18 cellular contexts compared by ENCODE assay signal in genomic region chr10:17265468-17265867, GRCh38. TPM values are rescaled to one million over a fixed set of nuclear protein-coding genes. Genes with fewer than 3 reads are reported as not detected.
DNase-seq lines count a peak whose midpoint lies in the region; ATAC-seq and TF ChIP-seq lines count a peak whose summit lies in the region.
"Had no signal": no experiment of that assay in that cellular context is flagged by ENCODE, and none has a peak within 500 bp of the region (broad histone marks: within the 10 kb centered on the region; RNA-seq: fewer than 3 reads in every experiment).

No MANE protein-coding gene starts in this region.

- H2AFZ ChIP-seq in mammary epithelial cell (ENCODE audit: low read depth, low read length): no peak overlapping the region

- H3K27ac ChIP-seq in mammary epithelial cell (ENCODE audit: insufficient read depth, low read depth, low read length) (no peak overlapping the region), foreskin keratinocyte (no peak overlapping the region)
- H3K27ac ChIP-seq: A549, BLaER1 had no signal

- H3K4me1 ChIP-seq in mammary epithelial cell (ENCODE audit: insufficient read depth, low read length): peaks cover 14% of the 10 kb centered on the region
- H3K4me1 ChIP-seq in foreskin keratinocyte: peaks cover 12% of the 10 kb centered on the region
- H3K4me1 ChIP-seq: A549, BLaER1, Caco-2 had no signal

- CTCF ChIA-PET in mammary epithelial cell (lab: Charles Lee; ENCODE audit: low non-redundant PET): no interaction called here

- TF ChIP-seq CTCF in mammary epithelial cell (conservative IDR thresholded peaks at IDR 0.05 in 1 of 2, IDR thresholded peaks at IDR 0.05 in 1 of 2; ENCODE audit: extremely low read depth in 1 of 2, insufficient read depth in 1 of 2, low read depth in 1 of 2, low read length in 2 of 2) (no peak), foreskin keratinocyte (conservative IDR thresholded peaks at IDR 0.05) (no peak)

- no peaks in the 10 kb centered on the region for H3K79me2 ChIP-seq in mammary epithelial cell (ENCODE audit: insufficient read depth, low read length)

- H3K27me3 ChIP-seq in mammary epithelial cell (ENCODE audit: insufficient read depth, low read length) (no peaks in the 10 kb centered on the region), foreskin keratinocyte (no peaks in the 10 kb centered on the region)
- H3K27me3 ChIP-seq: BLaER1 had no signal

- H4K20me1 ChIP-seq in mammary epithelial cell (ENCODE audit: insufficient read depth, low read length): no peaks in the 10 kb centered on the region
- H4K20me1 ChIP-seq: BLaER1 had no signal

- ATAC-seq in foreskin keratinocyte (peak; percentile 96), GM21619 (IDR thresholded peaks at IDR 0.05; ENCODE audit: unreplicated experiment) (no peak), HG03342 (IDR thresholded peaks at IDR 0.05; ENCODE audit: unreplicated experiment) (no peak)
- ATAC-seq: A549, GM12878, HepG2, K562 had no signal

- intact Hi-C loops in mammary epithelial cell (cut with micrococcal nuclease): no loop called here

- peaks cover 25% of the 10 kb centered on the region for H3K9me3 ChIP-seq in mammary epithelial cell (replicated peaks; ENCODE audit: insufficient read depth, low read length)

- 0% methylated on average over 2 of the region's 2 CpGs for WGBS in mammary epithelial cell (ENCODE audit: low coverage, missing lambda C conversion rate)

- peak overlapping the region; percentile 26 for H3K4me2 ChIP-seq in mammary epithelial cell (ENCODE audit: insufficient read depth, low read depth, low read length)
- H3K4me2 ChIP-seq: A549, BLaER1 had no signal

- no peak overlapping the region for H3K9ac ChIP-seq in mammary epithelial cell (ENCODE audit: insufficient read depth, low read length)
- H3K9ac ChIP-seq: BLaER1 had no signal

- BruUV-seq in mammary epithelial cell (replicated peaks; lab: Mats Ljungman, UMichigan): no TSS peak

- peak; percentile 14 for DNase-seq in EH (ENCODE audit: low read depth)
- peak; percentile 29 for DNase-seq in HPDE6-E6E7 (ENCODE audit: extremely low spot score)
- peak; percentile 73 for DNase-seq in mammary epithelial cell
- DNase-seq in foreskin keratinocyte: peak; percentile 63 to 83
- DNase-seq in HuH-7 (ENCODE audit: low spot score): no peak
- DNase-seq: AML-193; Caco-2; CD8-positive, alpha-beta memory T cell; DND-41; GOT3; H9 had no signal

- dilution Hi-C loops in mammary epithelial cell (cut with HindIII; ENCODE audit: low sequenced_read_pairs): no loop called here

- in situ Hi-C loops in mammary epithelial cell (cut with MboI; ENCODE audit: low sequenced_read_pairs in 2 of 2): no loop called here

- H3K4me3 ChIP-seq in mammary epithelial cell (replicated peaks in 1 of 3; ENCODE audit: insufficient read depth in 1 of 3, low read depth in 2 of 3, low read length in 3 of 3): no peak overlapping the region
- H3K4me3 ChIP-seq: A549, BLaER1, GM12878, K562 had no signal

- no peaks in the 10 kb centered on the region for H3K36me3 ChIP-seq in mammary epithelial cell (ENCODE audit: insufficient read depth, low read length)
- H3K36me3 ChIP-seq: BLaER1 had no signal

RNA-seq across cellular contexts. Expression of gene VIM, which starts 37.4 kb away (rescaled TPM):
- total RNA-seq in mammary epithelial cell (1,000 to 10,000 TPM; 1,327 to 1,978 TPM), foreskin keratinocyte (1,186 and 2,083 TPM in 2 replicates)
- polyA plus RNA-seq in mammary epithelial cell (1,682 TPM), foreskin keratinocyte (1,106 and 1,757 TPM in 2 replicates)
- 2,334 TPM for polyA minus RNA-seq in mammary epithelial cell
- total RNA-seq: HepG2 had no signal
- polyA plus RNA-seq: HepG2 had no signal
